In the genomic region with DNA sequence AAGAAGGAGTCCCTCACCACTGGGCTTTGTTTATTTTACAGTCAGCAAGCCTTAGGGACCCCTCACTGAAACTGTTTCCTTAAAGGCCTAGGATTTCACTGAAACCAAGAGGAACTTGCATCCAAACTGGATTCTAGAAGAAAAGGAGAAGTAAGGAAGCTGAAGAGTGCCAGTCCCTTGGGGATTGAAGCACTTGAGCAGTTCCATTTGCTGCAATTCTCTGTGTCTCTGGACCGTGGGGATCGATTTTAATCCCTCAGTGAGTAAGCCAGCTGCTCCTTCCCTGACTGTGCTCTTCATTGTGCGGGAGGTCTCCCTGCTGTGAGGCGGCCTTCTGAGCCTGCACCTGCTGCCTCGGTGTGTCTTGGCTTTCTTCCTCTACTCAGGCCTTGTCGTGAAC, we compare ENCODE assay signal across 18 cellular contexts.
A peak's percentile ranks its signal among the peaks of the same experiment; 100 is the strongest.
DNase-seq lines count a peak whose midpoint lies in the region; ATAC-seq and TF ChIP-seq lines count a peak whose summit lies in the region.
"Had no signal": no experiment of that assay in that cellular context is flagged by ENCODE, and none has a peak within 500 bp of the region (broad histone marks: within the 10 kb centered on the region; RNA-seq: fewer than 3 reads in every experiment).

No MANE protein-coding gene starts in this region.

- TF ChIP-seq CTCF in H9 (conservative IDR thresholded peaks at IDR 0.05) (no peak), foreskin keratinocyte (conservative IDR thresholded peaks at IDR 0.05) (no peak)

- H2BK120ac ChIP-seq in H9 (ENCODE audit: low read depth, low read length, poor library complexity, severe bottlenecking) = no peak overlapping the region

- H3K4me3 Mint-ChIP-seq in H9 = no peak overlapping the region
- no peak overlapping the region for H3K4me3 Mint-ChIP-seq in CD8-positive, alpha-beta memory T cell

- no peaks in the 10 kb centered on the region for H3K79me2 ChIP-seq in H9 (ENCODE audit: insufficient read depth, low read length)

- H3K4me3 ChIP-seq in CD8-positive, alpha-beta memory T cell (ENCODE audit: low read length) = no peak overlapping the region
- H3K4me3 ChIP-seq: body of pancreas, heart left ventricle, K562 had no signal

- H4K20me1 ChIP-seq in H9 (ENCODE audit: control insufficient read depth, insufficient read depth, insufficient read length) = no peaks in the 10 kb centered on the region

- H3K4me1 ChIP-seq in H9 (ENCODE audit: insufficient read depth, low read length) (peaks cover 3% of the 10 kb centered on the region; the same call in 1 of the 2 replicates), foreskin keratinocyte (no peaks in the 10 kb centered on the region)
- no peaks in the 10 kb centered on the region for H3K4me1 ChIP-seq in CD8-positive, alpha-beta memory T cell (ENCODE audit: insufficient read depth, low read length)
- H3K4me1 ChIP-seq: body of pancreas had no signal

- POLR2A ChIA-PET in CD8-positive, alpha-beta memory T cell (lab: Charles Lee) = no interaction called here

- no peak overlapping the region for H3T11ph ChIP-seq in H9 (ENCODE audit: low read length)

- no peak overlapping the region for H3K4ac ChIP-seq in H9 (ENCODE audit: low read depth, low read length)

- H3K27ac Mint-ChIP-seq in H9 = peak overlapping the region in 1 of 3 experiments; percentile 20; a peak in 3 of 7 replicates
- H3K27ac Mint-ChIP-seq in CD8-positive, alpha-beta memory T cell = no peak overlapping the region

- H3K79me1 ChIP-seq in H9 (ENCODE audit: insufficient read depth, low read depth, low read length, poor library complexity, severe bottlenecking) = no peaks in the 10 kb centered on the region

- H3K36me3 ChIP-seq in CD8-positive, alpha-beta memory T cell (ENCODE audit: insufficient read depth, low read length) = no peaks in the 10 kb centered on the region
- H3K36me3 ChIP-seq: heart left ventricle had no signal

- no peak overlapping the region for H2BK5ac ChIP-seq in H9 (ENCODE audit: insufficient read length, low read length)

- H2AK5ac ChIP-seq in H9 (ENCODE audit: insufficient read length, low read length) = no peak overlapping the region

- H2BK12ac ChIP-seq in H9 (ENCODE audit: insufficient read length, low read depth, low read length) = no peak overlapping the region

- H3K27me3 ChIP-seq in H9 (ENCODE audit: insufficient read depth, low read length) (no peaks in the 10 kb centered on the region), foreskin keratinocyte (no peaks in the 10 kb centered on the region)
- no peaks in the 10 kb centered on the region for H3K27me3 ChIP-seq in CD8-positive, alpha-beta memory T cell (ENCODE audit: insufficient read depth, low read length, poor library complexity, severe bottlenecking)
- H3K27me3 ChIP-seq: body of pancreas, heart left ventricle had no signal

- no peak overlapping the region for H3K27ac ChIP-seq in H9 (ENCODE audit: insufficient read length, low read depth, low read length)
- H3K27ac ChIP-seq in CD8-positive, alpha-beta memory T cell (ENCODE audit: low read depth, low read length) = no peak overlapping the region
- H3K27ac ChIP-seq in foreskin keratinocyte = no peak overlapping the region
- H3K27ac ChIP-seq: body of pancreas, RWPE1 had no signal

- H3K4me2 ChIP-seq in H9 (ENCODE audit: insufficient read depth, insufficient read length, low read length) = no peak overlapping the region

- no peak overlapping the region for H3K14ac ChIP-seq in H9 (ENCODE audit: insufficient read depth, low read length)

- H2AFZ ChIP-seq in H9 (ENCODE audit: low read length) = no peak overlapping the region

- H3K4me1 Mint-ChIP-seq in H9 = peaks cover 33 to 40% of the 10 kb centered on the region in 2 experiments
- no peaks in the 10 kb centered on the region for H3K4me1 Mint-ChIP-seq in CD8-positive, alpha-beta memory T cell

- H3K27me3 Mint-ChIP-seq in H9 (ENCODE audit: low read depth) = peaks cover 3% of the 10 kb centered on the region
- H3K27me3 Mint-ChIP-seq in CD8-positive, alpha-beta memory T cell = peaks cover 0 to 7% of the 10 kb centered on the region in 2 donors

- peaks cover 24 to 44% of the 10 kb centered on the region in 2 experiments for H3K9me3 Mint-ChIP-seq in H9
- peaks cover 8 to 25% (median 15%) of the 10 kb centered on the region in 5 donors for H3K9me3 Mint-ChIP-seq in CD8-positive, alpha-beta memory T cell

- WGBS in H9 (ENCODE audit: extremely low coverage, insufficient read length, low lambda C conversion rate) = no CpG with 5 or more reads among the region's 6 CpGs

- DNase-seq in Kasumi-1 (lab: John Stamatoyannopoulos, UW) = peak; percentile 42 to 49
- DNase-seq in NCI-H187 treated with DMSO at 0.1 percent for 48 hours (lab: John Stamatoyannopoulos, UW) = peak; percentile 52
- DNase-seq in SKM-1 treated with dmso at 0.1 percent for 144 hours (lab: John Stamatoyannopoulos, UW; ENCODE audit: unreplicated experiment) = peak; percentile 9
- peak; percentile 35 for DNase-seq in retina
- DNase-seq in H9 = no peak
- DNase-seq in CD8-positive, alpha-beta memory T cell = no peak
- no peak for DNase-seq in foreskin keratinocyte
- DNase-seq: activated CD4-positive, alpha-beta T cell treated with anti-CD3 and anti-CD28 coated beads for 48 hours; body of pancreas; COR-L47; heart left ventricle; left ventricle myocardium superior; midbrain; small intestine; stimulated activated CD4-positive, alpha-beta T cell treated with anti-CD3 and anti-CD28 coated beads, Interleukin-2, amount 100 ng/mL, for 48 hours; stimulated activated naive CD4-positive, alpha-beta T cell treated with Interleukin-2 at 50 U/mL for 16 hours had no signal

- no peak overlapping the region for H2BK15ac ChIP-seq in H9 (ENCODE audit: low read depth, low read length)

- H4K91ac ChIP-seq in H9 (ENCODE audit: insufficient read length, low read depth, low read length) = no peak overlapping the region

- H3K23me2 ChIP-seq in H9 (ENCODE audit: insufficient read length, low read depth, low read length, poor library complexity, severe bottlenecking) = no peaks in the 10 kb centered on the region

- no peak for ATAC-seq in foreskin keratinocyte
- ATAC-seq: body of pancreas, heart left ventricle, K562, left ventricle myocardium superior had no signal

- H3K56ac ChIP-seq in H9 (ENCODE audit: insufficient read length, low read depth, low read length) = no peak overlapping the region

- H3K9ac ChIP-seq in H9 (ENCODE audit: extremely low read depth, insufficient read length, low read length) = no peak overlapping the region

- no peak overlapping the region for H3K18ac ChIP-seq in H9 (ENCODE audit: insufficient read length, low read depth, low read length)

- peaks cover 22 to 34% (median 32%) of the 10 kb centered on the region in 3 experiments for H3K36me3 Mint-ChIP-seq in H9 (ENCODE audit: insufficient read depth in 1 of 3, low read depth in 3 of 3)
- H3K36me3 Mint-ChIP-seq in CD8-positive, alpha-beta memory T cell = peaks cover 0 to 2% (median 0%) of the 10 kb centered on the region in 3 donors

- H4K5ac ChIP-seq in H9 (ENCODE audit: insufficient read length, low read depth, low read length) = no peak overlapping the region

- H2BK20ac ChIP-seq in H9 (ENCODE audit: low read depth, low read length, poor library complexity, severe bottlenecking) = no peak overlapping the region

- H4K8ac ChIP-seq in H9 (replicated peaks; ENCODE audit: insufficient read length, low read depth, low read length) = no peak overlapping the region

- CTCF ChIA-PET in CD8-positive, alpha-beta memory T cell (lab: Charles Lee) = no interaction called here

- peaks cover 22% of the 10 kb centered on the region for H3K9me3 ChIP-seq in H9 (ENCODE audit: control insufficient read depth, low read depth, low read length)
- H3K9me3 ChIP-seq in CD8-positive, alpha-beta memory T cell (ENCODE audit: low read length) = no peaks in the 10 kb centered on the region

- no peak overlapping the region for H3K23ac ChIP-seq in H9 (ENCODE audit: insufficient read length, low read depth, low read length)

Comparison
In these comparisons a context has a peak if more than half of its experiments do, and no peak if none do; other contexts are left out.
1. DNase-seq: peak in Kasumi-1 (2 of 2), NCI-H187 treated with DMSO at 0.1 percent for 48 hours (single experiment), SKM-1 treated with dmso at 0.1 percent for 144 hours (single experiment) and retina (single experiment); none in H9 (single experiment), CD8-positive, alpha-beta memory T cell (0 of 5) and foreskin keratinocyte (0 of 2).